9 cellular contexts compared by ENCODE assay signal in genomic region chr5:132778129-132778528, GRCh38. TPM values are rescaled to one million over a fixed set of nuclear protein-coding genes. Genes with fewer than 3 reads are reported as not detected.
DNase-seq lines count a peak whose midpoint lies in the region; ATAC-seq and TF ChIP-seq lines count a peak whose summit lies in the region.
"Had no signal": no experiment of that assay in that cellular context is flagged by ENCODE, and none has a peak within 500 bp of the region (broad histone marks: within the 10 kb centered on the region; RNA-seq: fewer than 3 reads in every experiment).

No MANE protein-coding gene starts in this region.

- intact Hi-C loops in CD8-positive, alpha-beta T cell (cut with DNase I, micrococcal nuclease): no loop called here
- intact Hi-C loops in esophagus squamous epithelium (cut with DNase I): no loop called here

- peaks cover 55% of the 10 kb centered on the region for H3K79me1 ChIP-seq in trophoblast cell (ENCODE audit: low read length)

- no peak overlapping the region for H3K4me3 ChIP-seq in CD8-positive, alpha-beta T cell (ENCODE audit: low read depth, low read length)
- H3K4me3 ChIP-seq in RWPE2 (ENCODE audit: severe bottlenecking) (peak overlapping the region; percentile 93), esophagus squamous epithelium (peak overlapping the region; percentile 79 to 96 (median 86)), trophoblast cell (ENCODE audit: low read depth, low read length) (no peak overlapping the region)

- peak overlapping the region; percentile 66 for H3K4me3 Mint-ChIP-seq in CD8-positive, alpha-beta T cell

- WGBS in esophagus squamous epithelium, 2 donors: 43 to 52% methylated on average over 4 of the region's 4 CpGs
- no CpG with 5 or more reads among the region's 4 CpGs for WGBS in trophoblast cell (ENCODE audit: extremely low coverage, insufficient coverage, insufficient read length)

- no peaks in the 10 kb centered on the region for H3K9me3 Mint-ChIP-seq in CD8-positive, alpha-beta T cell

- DNase-seq in CD8-positive, alpha-beta T cell: no peak
- DNase-seq in RWPE2 (ENCODE audit: low spot score): no peak
- DNase-seq in esophagus squamous epithelium (lab: John Stamatoyannopoulos, UW): no peak
- DNase-seq in trophoblast cell: no peak
- no peak for DNase-seq in NCI-H69 (lab: John Stamatoyannopoulos, UW)
- DNase-seq in AML-193 (lab: John Stamatoyannopoulos, UW): no peak
- DNase-seq in AG20443 (ENCODE audit: low spot score): no peak
- no peak for DNase-seq in NCI-H82 treated with DMSO at 0.1 percent for 48 hours (lab: John Stamatoyannopoulos, UW; ENCODE audit: unreplicated experiment)
- DNase-seq: NCI-H2029 treated with DMSO at 0.1 percent for 48 hours had no signal

- H3K36me3 ChIP-seq in CD8-positive, alpha-beta T cell (ENCODE audit: insufficient read depth, low read length): no peaks in the 10 kb centered on the region
- H3K36me3 ChIP-seq in RWPE2 (ENCODE audit: low read depth): no peaks in the 10 kb centered on the region
- H3K36me3 ChIP-seq in esophagus squamous epithelium: no peaks in the 10 kb centered on the region
- peaks cover 10 to 11% of the 10 kb centered on the region in 2 experiments for H3K36me3 ChIP-seq in trophoblast cell (ENCODE audit: control insufficient read depth in 1 of 2, insufficient read depth in 2 of 2, low read length in 2 of 2)

- peak overlapping the region; percentile 31 for H2AK5ac ChIP-seq in trophoblast cell (ENCODE audit: low read length)

- H3K4me1 Mint-ChIP-seq in CD8-positive, alpha-beta T cell (ENCODE audit: low read depth): peaks cover 33% of the 10 kb centered on the region

- H2BK5ac ChIP-seq in trophoblast cell (ENCODE audit: low read depth, low read length, poor library complexity): peak overlapping the region; percentile 74

- no peaks in the 10 kb centered on the region for H3K27me3 ChIP-seq in CD8-positive, alpha-beta T cell (ENCODE audit: insufficient read depth, low read length)
- H3K27me3 ChIP-seq in RWPE2 (ENCODE audit: insufficient read depth, poor library complexity, severe bottlenecking): no peaks in the 10 kb centered on the region
- no peaks in the 10 kb centered on the region for H3K27me3 ChIP-seq in esophagus squamous epithelium
- H3K27me3 ChIP-seq in trophoblast cell (ENCODE audit: insufficient read depth, low read length): no peaks in the 10 kb centered on the region

- H3K14ac ChIP-seq in trophoblast cell (ENCODE audit: low read length): peak overlapping the region; percentile 71

- peak overlapping the region; percentile 87 for H2BK120ac ChIP-seq in trophoblast cell (ENCODE audit: insufficient read depth, low read length, poor library complexity)

- no peak overlapping the region for H4K12ac ChIP-seq in trophoblast cell (ENCODE audit: low read depth, low read length)

- H4K8ac ChIP-seq in trophoblast cell (ENCODE audit: low read depth, low read length): peak overlapping the region; percentile 39

- H3K9me3 ChIP-seq in CD8-positive, alpha-beta T cell (ENCODE audit: low read length): no peaks in the 10 kb centered on the region
- H3K9me3 ChIP-seq in RWPE2 (ENCODE audit: severe bottlenecking): no peaks in the 10 kb centered on the region
- H3K9me3 ChIP-seq in esophagus squamous epithelium: no peaks in the 10 kb centered on the region
- no peaks in the 10 kb centered on the region for H3K9me3 ChIP-seq in trophoblast cell (ENCODE audit: insufficient read depth, low read depth, low read length)

- no peak overlapping the region for H2AFZ ChIP-seq in trophoblast cell (ENCODE audit: insufficient read depth, low read length, poor library complexity)

- H3K9ac ChIP-seq in trophoblast cell (ENCODE audit: low read length): no peak overlapping the region

- H3K18ac ChIP-seq in trophoblast cell (ENCODE audit: low read length): peak overlapping the region; percentile 98

- H3K36me3 Mint-ChIP-seq in CD8-positive, alpha-beta T cell: no peaks in the 10 kb centered on the region

- TF ChIP-seq CTCF in CD8-positive, alpha-beta T cell (IDR thresholded peaks at IDR 0.05): no peak
- TF ChIP-seq CTCF in RWPE2 (IDR thresholded peaks at IDR 0.05; ENCODE audit: poor library complexity, severe bottlenecking) (no peak), esophagus squamous epithelium (IDR thresholded peaks at IDR 0.05) (no peak)

- no peak for TF ChIP-seq POLR2A in esophagus squamous epithelium (IDR thresholded peaks at IDR 0.05)

- POLR2A ChIA-PET in CD8-positive, alpha-beta T cell (lab: Charles Lee): no interaction called here

- CTCF ChIA-PET in CD8-positive, alpha-beta T cell (lab: Charles Lee): interaction anchor here (0.5 to 2.6 kb wide), 4 partner anchors 14 to 91 kb away, joined by 3 to 9 read pairs (median 3); partner anchors contain the start of gene CCNI2

- H3K79me2 ChIP-seq in trophoblast cell (ENCODE audit: control insufficient read depth, insufficient read depth, low read length, poor library complexity): peaks cover 45% of the 10 kb centered on the region

- H3K4ac ChIP-seq in trophoblast cell (ENCODE audit: low read depth, low read length): peak overlapping the region; percentile 4

- no peak for ATAC-seq in CD8-positive, alpha-beta T cell
- no peak for ATAC-seq in RWPE2 (ENCODE audit: low read depth)

- H3K27ac Mint-ChIP-seq in CD8-positive, alpha-beta T cell: no peak overlapping the region

- peak overlapping the region; percentile 99 for H4K91ac ChIP-seq in trophoblast cell (ENCODE audit: low read depth, low read length)

- peaks cover 20% of the 10 kb centered on the region for H3K4me1 ChIP-seq in CD8-positive, alpha-beta T cell (ENCODE audit: insufficient read depth, low read length)
- H3K4me1 ChIP-seq in RWPE2 (ENCODE audit: insufficient read depth, poor library complexity, severe bottlenecking) (peaks cover 25% of the 10 kb centered on the region), esophagus squamous epithelium (peaks cover 27 to 54% (median 31%) of the 10 kb centered on the region in 3 donors), trophoblast cell (ENCODE audit: control insufficient read depth in 1 of 2, insufficient read depth in 2 of 2, low read length in 2 of 2) (peaks cover 31 to 37% of the 10 kb centered on the region in 2 experiments)

- H2BK12ac ChIP-seq in trophoblast cell (ENCODE audit: low read length): peak overlapping the region; percentile 81

- peak overlapping the region; percentile 93 for H3K4me2 ChIP-seq in trophoblast cell (ENCODE audit: low read length)

- H3K23ac ChIP-seq in trophoblast cell (ENCODE audit: low read length): no peak overlapping the region

- no peak overlapping the region for H3K27ac ChIP-seq in CD8-positive, alpha-beta T cell (ENCODE audit: low read depth, low read length)
- no peak overlapping the region for H3K27ac ChIP-seq in RWPE2 (ENCODE audit: poor library complexity, severe bottlenecking)
- H3K27ac ChIP-seq in esophagus squamous epithelium: peak overlapping the region in 3 of 4 donors; percentile 35 to 91 (median 89)
- peak overlapping the region; percentile 97 for H3K27ac ChIP-seq in trophoblast cell (ENCODE audit: low read depth, low read length)

- peaks cover 19% of the 10 kb centered on the region for H3K27me3 Mint-ChIP-seq in CD8-positive, alpha-beta T cell (ENCODE audit: low read depth)

RNA-seq across cellular contexts. Expression of gene SEPTIN8, which starts 1.1 kb away (rescaled TPM):
- 1 to 10 TPM; 5.3 to 6.8 TPM for total RNA-seq in CD8-positive, alpha-beta T cell
- 10 to 100 TPM; 31.9 to 44.9 (median 38.3) TPM for total RNA-seq in esophagus squamous epithelium
- 198 and 213 TPM in 2 replicates for polyA plus RNA-seq in trophoblast cell (2013)

RNA-seq across cellular contexts. Expression of gene CCNI2, which starts 30.9 kb away (rescaled TPM):
- total RNA-seq in CD8-positive, alpha-beta T cell: 1 to 10 TPM; 4.4 to 6.3 TPM
- total RNA-seq in esophagus squamous epithelium: under 1 TPM in 2 of 4 donors, not detected in 2; 0.19 to 0.29 TPM
- polyA plus RNA-seq in trophoblast cell (2013): 4.6 and 5.5 TPM in 2 replicates

RNA-seq across cellular contexts. Expression of gene SOWAHA, which starts 35.0 kb away (rescaled TPM):
- not detected for total RNA-seq in CD8-positive, alpha-beta T cell
- total RNA-seq in esophagus squamous epithelium: under 1 TPM in 2 of 4 donors, not detected in 2; 0.13 to 0.45 TPM
- 23.8 and 25.2 TPM in 2 replicates for polyA plus RNA-seq in trophoblast cell (2013)

RNA-seq across cellular contexts. Expression of gene KIF3A, which starts 40.8 kb away (rescaled TPM):
- total RNA-seq in CD8-positive, alpha-beta T cell: 10 to 100 TPM; 13.0 to 14.8 TPM
- 1 to 10 TPM; 2.2 to 7.6 (median 4.6) TPM for total RNA-seq in esophagus squamous epithelium
- polyA plus RNA-seq in trophoblast cell (2013): 10.0 and 10.4 TPM in 2 replicates

RNA-seq across cellular contexts. Expression of gene SHROOM1, which starts 52.3 kb away (rescaled TPM):
- total RNA-seq in CD8-positive, alpha-beta T cell: under 1 TPM in 1 of 2 experiments, not detected in 1; 0.38 TPM
- 10 to 100 TPM in 1 of 4 donors, 1 to 10 TPM in 3; 2.7 to 10.7 (median 3.7) TPM for total RNA-seq in esophagus squamous epithelium
- 5.8 and 6.2 TPM in 2 replicates for polyA plus RNA-seq in trophoblast cell (2013)

Comparison
In these comparisons a context has a peak if more than half of its experiments do, and no peak if none do; other contexts are left out.
1. H3K27ac ChIP-seq: peak in esophagus squamous epithelium (3 of 4) and trophoblast cell (single experiment); none in CD8-positive, alpha-beta T cell (single experiment) and RWPE2 (single experiment).
2. H3K4me3 ChIP-seq: peak in RWPE2 (single experiment) and esophagus squamous epithelium (4 of 4); none in CD8-positive, alpha-beta T cell (single experiment) and trophoblast cell (single experiment).
3. RNA of gene SEPTIN8, which starts 1.1 kb away (total RNA-seq): 31.9 to 44.9 TPM in esophagus squamous epithelium; 5.3 to 6.8 TPM in CD8-positive, alpha-beta T cell; every median in the first group is over 4 times any median in the second.
4. RNA of gene CCNI2, which starts 30.9 kb away (total RNA-seq): 4.4 to 6.3 TPM in CD8-positive, alpha-beta T cell; 0.19 to 0.29 TPM in esophagus squamous epithelium; every median in the first group is over 4 times any median in the second.